10 cellular contexts compared by ENCODE assay signal in genomic region chr2:65033178-65033577, GRCh38. TPM values are rescaled to one million over a fixed set of nuclear protein-coding genes. Genes with fewer than 3 reads are reported as not detected.
A peak's percentile ranks its signal among the peaks of the same experiment; 100 is the strongest.
DNase-seq lines count a peak whose midpoint lies in the region; ATAC-seq, FAIRE-seq and TF ChIP-seq lines count a peak whose summit lies in the region.
"Had no signal": no experiment of that assay in that cellular context is flagged by ENCODE, and none has a peak within 500 bp of the region (broad histone marks: within the 10 kb centered on the region; RNA-seq: fewer than 3 reads in every experiment).

No MANE protein-coding gene starts in this region.

- TF ChIP-seq RAD21 in IMR-90 (IDR thresholded peaks at IDR 0.05; ENCODE audit: low read length) (0 out of 2 replicates have a peak, but pooled peaks have one; percentile 35), SK-N-SH (IDR thresholded peaks at IDR 0.05; ENCODE audit: low read length) (peak; percentile 64), HepG2 (CRISPR knock-in tag; IDR thresholded peaks at IDR 0.05) (no peak)

- no peak for FAIRE-seq in HepG2 (lab: Jason Lieb, UNC)

- H4K5ac ChIP-seq in IMR-90 (ENCODE audit: low read depth, low read length): no peak overlapping the region

- H4K91ac ChIP-seq in IMR-90 (ENCODE audit: insufficient read depth, low read depth, low read length): no peak overlapping the region

- no peak overlapping the region for H3K18ac ChIP-seq in IMR-90 (ENCODE audit: low read depth, low read length)

- ATAC-seq in IMR-90 (ENCODE audit: low read depth) (no peak), HepG2 (no peak), left lung (no peak)

- no peaks in the 10 kb centered on the region for H4K20me1 ChIP-seq in IMR-90 (ENCODE audit: insufficient read depth, low read length)
- H4K20me1 ChIP-seq in SK-N-SH (ENCODE audit: insufficient read depth): no peaks in the 10 kb centered on the region
- H4K20me1 ChIP-seq in HepG2 (ENCODE audit: insufficient read depth, low read length): no peaks in the 10 kb centered on the region

- H3K36me3 ChIP-seq in IMR-90 (ENCODE audit: control insufficient read depth, insufficient read depth, low read length) (no peaks in the 10 kb centered on the region), SK-N-SH (replicated peaks in 1 of 2; ENCODE audit: control insufficient read depth in 1 of 2, insufficient read depth in 2 of 2, low read length in 1 of 2) (no peaks in the 10 kb centered on the region), HepG2 (replicated peaks in 1 of 2; ENCODE audit: control insufficient read depth in 1 of 2, insufficient read depth in 2 of 2, low read length in 2 of 2) (peaks cover 0 to 1% of the 10 kb centered on the region in 2 experiments; a peak in 1 of 5 replicates), left lung (no peaks in the 10 kb centered on the region)

- intact Hi-C loops in IMR-90 (cut with micrococcal nuclease): no loop called here
- intact Hi-C loops in HepG2 (cut with micrococcal nuclease; ENCODE audit: unreplicated experiment): loop anchor here (1.0 kb wide), 1 partner anchor 116 kb away; no protein-coding TSS in a partner anchor
- intact Hi-C loops in left lung (cut with DNase I): no loop called here

- H3K9me3 ChIP-seq in IMR-90 (ENCODE audit: control insufficient read depth, insufficient read depth, low read length): no peaks in the 10 kb centered on the region
- no peaks in the 10 kb centered on the region for H3K9me3 ChIP-seq in SK-N-SH
- no peaks in the 10 kb centered on the region for H3K9me3 ChIP-seq in HepG2 (ENCODE audit: low read length)
- H3K9me3 ChIP-seq in left lung: no peaks in the 10 kb centered on the region

- CTCF ChIA-PET in IMR-90 (lab: Yijun Ruan, JAX) (interaction anchor here (0.6 to 0.7 kb wide), 4 partner anchors 74 to 511 kb away, joined by 4 to 6 read pairs (median 5); no protein-coding TSS in a partner anchor), SK-N-SH (lab: Yijun Ruan, JAX) (interaction anchor here (0.5 to 13.1 kb wide), 9 partner anchors 9 to 1160 kb away, joined by 3 to 130 read pairs (median 3); no protein-coding TSS in a partner anchor), HepG2 (lab: Yijun Ruan, JAX; ENCODE audit: low intra/inter-chr PET ratio, low total read pairs) (interaction anchor here (1.4 kb wide), 1 partner anchor 115 kb away, joined by 11 read pairs; no protein-coding TSS in a partner anchor)

- H4K8ac ChIP-seq in IMR-90 (ENCODE audit: low read depth in 2 of 2, low read length in 2 of 2): no peak overlapping the region

- WGBS in IMR-90 (ENCODE audit: extremely low coverage in 2 of 2, insufficient read length in 1 of 2), 2 experiments: no CpG with 5 or more reads among the region's 4 CpGs
- WGBS in SK-N-SH (ENCODE audit: low lambda C conversion rate): 92% methylated on average over 4 of the region's 4 CpGs
- WGBS in HepG2 (ENCODE audit: low lambda C conversion rate): 96% methylated on average over 4 of the region's 4 CpGs

- H3K9ac ChIP-seq in IMR-90 (ENCODE audit: low read depth, low read length) (no peak overlapping the region), SK-N-SH (no peak overlapping the region), HepG2 (ENCODE audit: insufficient read depth, low read depth, low read length) (no peak overlapping the region)

- no peak overlapping the region for H2AFZ ChIP-seq in IMR-90 (replicated peaks; ENCODE audit: low read length, poor library complexity)
- H2AFZ ChIP-seq in SK-N-SH (ENCODE audit: low read depth): no peak overlapping the region
- H2AFZ ChIP-seq in HepG2 (ENCODE audit: low read length): no peak overlapping the region

- BruUV-seq in IMR-90 (replicated peaks; lab: Mats Ljungman, UMichigan) (no TSS peak), HepG2 (replicated peaks; lab: Mats Ljungman, UMichigan) (no TSS peak)

- no peaks in the 10 kb centered on the region for H3K9me2 ChIP-seq in SK-N-SH

- TF ChIP-seq EP300 in SK-N-SH (IDR thresholded peaks at IDR 0.05; ENCODE audit: borderline replicate concordance in 1 of 2, low read depth in 1 of 2, low read length in 1 of 2): no peak
- no peak for TF ChIP-seq EP300 in HepG2 (IDR thresholded peaks at IDR 0.05; ENCODE audit: low read depth in 2 of 2, low read length in 2 of 2)
- TF ChIP-seq EP300 in HepG2 (CRISPR knock-in tag; IDR thresholded peaks at IDR 0.05; ENCODE audit: borderline replicate concordance): no peak

- no peak overlapping the region for H2BK20ac ChIP-seq in IMR-90 (ENCODE audit: low read depth, low read length)

- TF ChIP-seq POLR2A in IMR-90 (IDR thresholded peaks at IDR 0.05; ENCODE audit: low read depth, low read length) (no peak), HepG2 (IDR thresholded peaks at IDR 0.05; ENCODE audit: insufficient read depth in 1 of 2, low read depth in 2 of 2, low read length in 2 of 2) (no peak)

- no peaks in the 10 kb centered on the region for H3K79me1 ChIP-seq in IMR-90 (ENCODE audit: low read depth in 1 of 2, low read length in 2 of 2)

- H3K79me2 ChIP-seq in SK-N-SH (ENCODE audit: insufficient read depth): no peaks in the 10 kb centered on the region
- H3K79me2 ChIP-seq in HepG2 (ENCODE audit: insufficient read depth, low read length): no peaks in the 10 kb centered on the region

- no peak overlapping the region for H3K4ac ChIP-seq in IMR-90 (ENCODE audit: low read depth, low read length)

- H2AK5ac ChIP-seq in IMR-90 (ENCODE audit: low read depth, low read length): no peak overlapping the region

- no peak overlapping the region for H2BK15ac ChIP-seq in IMR-90 (ENCODE audit: low read depth, low read length)

- H3K56ac ChIP-seq in IMR-90 (ENCODE audit: extremely low read depth, insufficient read depth, low read length): no peak overlapping the region

- no peak overlapping the region for H2BK120ac ChIP-seq in IMR-90 (ENCODE audit: low read depth, low read length)

- H3K4me1 ChIP-seq in IMR-90 (ENCODE audit: control insufficient read depth, insufficient read depth, low read length) (peaks cover 1% of the 10 kb centered on the region; the same call in 1 of the 2 replicates), SK-N-SH (ENCODE audit: control insufficient read depth in 1 of 2, insufficient read depth in 2 of 2, low read depth in 1 of 2, low read length in 1 of 2) (no peaks in the 10 kb centered on the region), HepG2 (ENCODE audit: insufficient read depth, low read length) (peaks cover 28% of the 10 kb centered on the region), left lung (peaks cover 9 to 21% of the 10 kb centered on the region in 2 donors)

- in situ Hi-C loops in IMR-90 (cut with MboI; ENCODE audit: low sequenced_read_pairs): loop anchor here (25.0 kb wide), 1 partner anchor 696 kb away; no protein-coding TSS in a partner anchor
- in situ Hi-C loops in HepG2 (cut with HindIII; ENCODE audit: extremely low pct_ligation_motif_present, low pct_unique_long_range_greater_than_20kb): no loop called here

- no peak overlapping the region for H3K14ac ChIP-seq in IMR-90 (replicated peaks; ENCODE audit: low read depth, low read length)

- H3K4me2 ChIP-seq in IMR-90 (ENCODE audit: low read depth, low read length) (no peak overlapping the region), SK-N-SH (no peak overlapping the region), HepG2 (ENCODE audit: low read depth, low read length) (no peak overlapping the region)

- no peak overlapping the region for H3K23ac ChIP-seq in IMR-90 (ENCODE audit: low read depth, low read length)

- DNase-seq in NCI-H1417 (lab: John Stamatoyannopoulos, UW) (peak in 2 of 3 experiments; percentile 7 to 31), NCI-H1417 treated with DMSO at 0.1 percent for 48 hours (lab: John Stamatoyannopoulos, UW) (no peak), IMR-90 (no peak), SK-N-SH (peak; percentile 44), HepG2 (ENCODE audit: low spot score) (peak; percentile 25), AG08396 (ENCODE audit: low spot score) (no peak), left lung (no peak), KG1 (lab: John Stamatoyannopoulos, UW) (no peak)
- DNase-seq: cerebellar nuclear complex, NCI-H2029 treated with DMSO at 0.1 percent for 48 hours had no signal

- TF ChIP-seq CTCF in IMR-90 (conservative IDR thresholded peaks at IDR 0.05; ENCODE audit: low read depth, low read length): 0 out of 2 replicates have a peak, but pooled peaks have one; percentile 10
- TF ChIP-seq CTCF in SK-N-SH (IDR thresholded peaks at IDR 0.05): peak; percentile 42
- peak; percentile 40; the same call in 1 of the 2 replicates for TF ChIP-seq CTCF in HepG2 (CRISPR knock-in tag; IDR thresholded peaks at IDR 0.05)
- no peak for TF ChIP-seq CTCF in left lung (IDR thresholded peaks at IDR 0.05)

- H2BK5ac ChIP-seq in IMR-90 (ENCODE audit: low read depth, low read length, poor library complexity, severe bottlenecking): no peak overlapping the region

- POLR2A ChIA-PET in IMR-90 (lab: Charles Lee; ENCODE audit: unreplicated experiment): no interaction called here
- POLR2A ChIA-PET in SK-N-SH (lab: Yijun Ruan, JAX): interaction anchor here (0.6 to 0.7 kb wide), 3 partner anchors 14 to 119 kb away, joined by 3 to 4 read pairs (median 3); no protein-coding TSS in a partner anchor
- POLR2A ChIA-PET in HepG2 (lab: Yijun Ruan, JAX): interaction anchor here (0.7 kb wide), 2 partner anchors 16 to 23 kb away, joined by 3 to 4 read pairs; no protein-coding TSS in a partner anchor

- no peak overlapping the region for H3K27ac ChIP-seq in IMR-90 (ENCODE audit: insufficient read depth, low read length)
- no peak overlapping the region for H3K27ac ChIP-seq in SK-N-SH (ENCODE audit: low read depth in 2 of 2, low read length in 1 of 2)
- H3K27ac ChIP-seq in HepG2 (ENCODE audit: extremely low read length, insufficient read depth, low read length): no peak overlapping the region
- H3K27ac ChIP-seq in left lung: no peak overlapping the region

- H3K9me1 ChIP-seq in IMR-90 (ENCODE audit: insufficient read depth, low read length): no peaks in the 10 kb centered on the region

- H3K27me3 ChIP-seq in IMR-90 (ENCODE audit: control insufficient read depth, insufficient read depth, low read length) (peaks cover 3% of the 10 kb centered on the region), SK-N-SH (ENCODE audit: insufficient read depth) (no peaks in the 10 kb centered on the region), HepG2 (ENCODE audit: control insufficient read depth in 1 of 2, insufficient read depth in 2 of 2, low read length in 2 of 2) (no peaks in the 10 kb centered on the region), left lung (no peaks in the 10 kb centered on the region)

- dilution Hi-C loops in IMR-90 (cut with HindIII; ENCODE audit: low sequenced_read_pairs, unreplicated experiment): no loop called here

- H3K4me3 ChIP-seq in IMR-90 (ENCODE audit: insufficient read depth, low read depth, low read length): no peak overlapping the region
- no peak overlapping the region for H3K4me3 ChIP-seq in SK-N-SH (ENCODE audit: low read depth in 2 of 2, low read length in 1 of 2)
- H3K4me3 ChIP-seq in HepG2 (replicated peaks in 1 of 3; ENCODE audit: insufficient read depth in 1 of 3, low read depth in 2 of 3, low read length in 3 of 3): no peak overlapping the region
- H3K4me3 ChIP-seq in left lung: no peak overlapping the region

- no peak overlapping the region for H2AK9ac ChIP-seq in IMR-90 (replicated peaks; ENCODE audit: low read depth, low read length, poor library complexity)

- no peaks in the 10 kb centered on the region for H3F3A ChIP-seq in SK-N-SH (replicated peaks; ENCODE audit: insufficient read depth)

RNA-seq across cellular contexts. Expression of gene CEP68, which starts 23.0 kb away (rescaled TPM):
- 5.3 and 5.6 TPM in 2 replicates for total RNA-seq in IMR-90 (2012; rRNA removed)
- 5.5 TPM in 2 replicates for polyA plus RNA-seq in IMR-90 (2012; rRNA removed)
- polyA plus RNA-seq in IMR-90 (2012; cell fraction: cytosol; rRNA removed): 3.8 and 5.6 TPM in 2 replicates
- polyA plus RNA-seq in IMR-90 (2012; cell fraction: nucleus; rRNA removed; ENCODE audit: low replicate concordance): 8.2 and 8.7 TPM in 2 replicates
- 6.2 and 7.8 TPM in 2 replicates for polyA plus RNA-seq in SK-N-SH (2012; rRNA removed)
- polyA plus RNA-seq in SK-N-SH (2012; cell fraction: cytosol; rRNA removed): 5.4 and 6.8 TPM in 2 replicates
- polyA plus RNA-seq in SK-N-SH (2012; cell fraction: nucleus; rRNA removed): 9.0 and 12.6 TPM in 2 replicates
- 5.7 TPM in 2 replicates for total RNA-seq in HepG2 (2016; rRNA removed; fragmentation: Illumina TruSeq; extraction: Trizol)
- 1.9 TPM in 2 replicates for total RNA-seq in HepG2 (2016; cell fraction: cytosol; rRNA removed; fragmentation: Illumina TruSeq; extraction: Trizol; ENCODE audit: low read depth)
- total RNA-seq in HepG2 (2016; cell fraction: insoluble cytoplasmic fraction; rRNA removed; fragmentation: Illumina TruSeq; extraction: Trizol): 5.6 and 6.0 TPM in 2 replicates
- total RNA-seq in HepG2 (2016; cell fraction: membrane; rRNA removed; fragmentation: Illumina TruSeq; extraction: Trizol): 3.4 and 4.0 TPM in 2 replicates
- 7.9 and 8.3 TPM in 2 replicates for total RNA-seq in HepG2 (2016; cell fraction: nucleus; rRNA removed; fragmentation: Illumina TruSeq; extraction: Trizol)
- polyA plus RNA-seq in HepG2 (2011; rRNA removed): 9.3 and 12.5 TPM in 2 replicates
- polyA plus RNA-seq in HepG2 (2011; cell fraction: cytosol; rRNA removed): 4.1 and 4.8 TPM in 2 replicates
- polyA plus RNA-seq in HepG2 (2011; cell fraction: nucleus; rRNA removed): 13.9 and 15.6 TPM in 2 replicates
- 5.5 and 6.4 TPM in 2 replicates for polyA plus RNA-seq in HepG2 (2012)
- 1.7 and 2.8 TPM in 2 replicates for polyA plus RNA-seq in HepG2 (2016; cell fraction: cytosol; fragmentation: Illumina TruSeq; extraction: Trizol; ENCODE audit: low read depth)
- 5.5 and 8.7 TPM in 2 replicates for polyA plus RNA-seq in HepG2 (2016; cell fraction: insoluble cytoplasmic fraction; fragmentation: Illumina TruSeq; extraction: Trizol; ENCODE audit: low read depth)
- 3.2 and 3.8 TPM in 2 replicates for polyA plus RNA-seq in HepG2 (2016; cell fraction: membrane; fragmentation: Illumina TruSeq; extraction: Trizol; ENCODE audit: low read depth)
- polyA plus RNA-seq in HepG2 (2016; cell fraction: nucleus; fragmentation: Illumina TruSeq; extraction: Trizol; ENCODE audit: insufficient read depth, low read depth): 8.7 and 9.2 TPM in 2 replicates
- 8.4 and 44.8 TPM in 2 replicates for polyA minus RNA-seq in HepG2 (2011; rRNA and poly(A)+ RNA removed; ENCODE audit: low replicate concordance)
- polyA minus RNA-seq in HepG2 (2011; cell fraction: cytosol; rRNA and poly(A)+ RNA removed): 5.8 and 6.2 TPM in 2 replicates
- 22.0 and 22.4 TPM in 2 replicates for polyA minus RNA-seq in HepG2 (2011; cell fraction: nucleus; rRNA and poly(A)+ RNA removed)
- 10 to 100 TPM in 1 of 2 donors, 1 to 10 TPM in 1; 7.9 to 10.4 TPM for total RNA-seq in left lung

RNA-seq across cellular contexts. Expression of gene SLC1A4, which starts 44.0 kb away (rescaled TPM):
- total RNA-seq in IMR-90 (2012; rRNA removed) (6.9 and 8.1 TPM in 2 replicates), HepG2 (2016; rRNA removed; fragmentation: Illumina TruSeq; extraction: Trizol) (24.4 and 39.6 TPM in 2 replicates), left lung (10 to 100 TPM; 16.9 to 21.9 TPM)
- polyA plus RNA-seq in IMR-90 (2012; rRNA removed) (5.9 and 6.8 TPM in 2 replicates), SK-N-SH (2012; rRNA removed) (4.4 and 4.7 TPM in 2 replicates), HepG2 (2011; rRNA removed) (20.8 and 21.0 TPM in 2 replicates)
- polyA plus RNA-seq in IMR-90 (2012; cell fraction: cytosol; rRNA removed): 3.6 and 4.9 TPM in 2 replicates
- 5.5 and 6.4 TPM in 2 replicates for polyA plus RNA-seq in IMR-90 (2012; cell fraction: nucleus; rRNA removed; ENCODE audit: low replicate concordance)
- polyA plus RNA-seq in SK-N-SH (2012; cell fraction: cytosol; rRNA removed): 2.8 and 3.3 TPM in 2 replicates
- 4.3 and 6.0 TPM in 2 replicates for polyA plus RNA-seq in SK-N-SH (2012; cell fraction: nucleus; rRNA removed)
- 7.9 and 8.9 TPM in 2 replicates for total RNA-seq in HepG2 (2016; cell fraction: cytosol; rRNA removed; fragmentation: Illumina TruSeq; extraction: Trizol; ENCODE audit: low read depth)
- total RNA-seq in HepG2 (2016; cell fraction: insoluble cytoplasmic fraction; rRNA removed; fragmentation: Illumina TruSeq; extraction: Trizol): 19.9 and 39.6 TPM in 2 replicates
- 15.6 and 16.1 TPM in 2 replicates for total RNA-seq in HepG2 (2016; cell fraction: membrane; rRNA removed; fragmentation: Illumina TruSeq; extraction: Trizol)
- total RNA-seq in HepG2 (2016; cell fraction: nucleus; rRNA removed; fragmentation: Illumina TruSeq; extraction: Trizol): 34.0 and 41.6 TPM in 2 replicates
- polyA plus RNA-seq in HepG2 (2011; cell fraction: cytosol; rRNA removed): 19.0 and 19.8 TPM in 2 replicates
- 14.2 and 15.7 TPM in 2 replicates for polyA plus RNA-seq in HepG2 (2011; cell fraction: nucleus; rRNA removed)
- 19.0 and 28.6 TPM in 2 replicates for polyA plus RNA-seq in HepG2 (2012)
- 4.5 and 6.0 TPM in 2 replicates for polyA plus RNA-seq in HepG2 (2016; cell fraction: cytosol; fragmentation: Illumina TruSeq; extraction: Trizol; ENCODE audit: low read depth)
- 16.3 and 20.1 TPM in 2 replicates for polyA plus RNA-seq in HepG2 (2016; cell fraction: insoluble cytoplasmic fraction; fragmentation: Illumina TruSeq; extraction: Trizol; ENCODE audit: low read depth)
- 11.7 TPM in 2 replicates for polyA plus RNA-seq in HepG2 (2016; cell fraction: membrane; fragmentation: Illumina TruSeq; extraction: Trizol; ENCODE audit: low read depth)
- 47.5 and 51.6 TPM in 2 replicates for polyA plus RNA-seq in HepG2 (2016; cell fraction: nucleus; fragmentation: Illumina TruSeq; extraction: Trizol; ENCODE audit: insufficient read depth, low read depth)
- polyA minus RNA-seq in HepG2 (2011; rRNA and poly(A)+ RNA removed; ENCODE audit: low replicate concordance): 17.8 and 99.3 TPM in 2 replicates
- 42.1 and 43.6 TPM in 2 replicates for polyA minus RNA-seq in HepG2 (2011; cell fraction: cytosol; rRNA and poly(A)+ RNA removed)
- polyA minus RNA-seq in HepG2 (2011; cell fraction: nucleus; rRNA and poly(A)+ RNA removed): 21.1 and 24.4 TPM in 2 replicates

Comparison
In these comparisons a context has a peak if more than half of its experiments do, and no peak if none do; other contexts are left out.
1. DNase-seq: peak in NCI-H1417 (2 of 3), SK-N-SH (single experiment) and HepG2 (single experiment); none in NCI-H1417 treated with DMSO at 0.1 percent for 48 hours (single experiment), IMR-90 (single experiment), AG08396 (single experiment), left lung (0 of 2) and KG1 (single experiment).
2. CTCF ChIP-seq: peak in IMR-90 (single experiment), SK-N-SH (single experiment) and HepG2 (single experiment); none in left lung (0 of 2).